ENCODE assay signal across 8 cellular contexts in genomic region chr1:231422798-231423309, GRCh38. TPM values are rescaled to one million over a fixed set of nuclear protein-coding genes. Genes with fewer than 3 reads are reported as not detected.
A peak's percentile ranks its signal among the peaks of the same experiment; 100 is the strongest.
DNase-seq lines count a peak whose midpoint lies in the region; ATAC-seq, FAIRE-seq and TF ChIP-seq lines count a peak whose summit lies in the region.

No MANE protein-coding gene starts in this region.

- H3K4me3 Mint-ChIP-seq in activated naive CD4-positive, alpha-beta T cell treated with anti-CD3 and anti-CD28 coated beads for 36 hours, result peak overlapping the region; percentile 78

- CTCF ChIA-PET in activated naive CD4-positive, alpha-beta T cell treated with anti-CD3 and anti-CD28 coated beads for 36 hours (lab: Charles Lee), result no interaction called here
- CTCF ChIA-PET in GM12878 (lab: Yijun Ruan, JAX), result interaction anchor here (0.8 kb wide), 1 partner anchor 12 kb away, joined by 3 read pairs; no protein-coding TSS in a partner anchor

- H3K4me1 ChIP-seq in GM12878 (ENCODE audit: control insufficient read depth, insufficient read depth, low read length) (no peaks in the 10 kb centered on the region), lung (ENCODE audit: control insufficient read depth in 2 of 2, insufficient read depth in 2 of 2, low read length in 2 of 2) (peaks cover 3 to 13% of the 10 kb centered on the region in 2 donors), upper lobe of left lung (peaks cover 18 to 36% (median 24%) of the 10 kb centered on the region in 4 donors)

- TF ChIP-seq POLR2A in GM12878 (IDR thresholded peaks at IDR 0.05; ENCODE audit: low read depth, low read length), result no peak
- TF ChIP-seq POLR2A in upper lobe of left lung (IDR thresholded peaks at IDR 0.05), result no peak

- POLR2A ChIA-PET in GM12878 (lab: Charles Lee), result no interaction called here

- H3K27ac Mint-ChIP-seq in activated naive CD4-positive, alpha-beta T cell treated with anti-CD3 and anti-CD28 coated beads for 36 hours, result peak overlapping the region; percentile 89

- SMC1A ChIA-PET in GM12878 (lab: Charles Lee; ENCODE audit: uncharacterized antibody, unreplicated experiment), result interaction anchor here (1.1 kb wide), 1 partner anchor 107 kb away, joined by 4 read pairs; no protein-coding TSS in a partner anchor

- RAD21 ChIA-PET in GM12878 (lab: Charles Lee; ENCODE audit: unreplicated experiment), result no interaction called here

- no peak for TF ChIP-seq CTCF in GM12878 (IDR thresholded peaks at IDR 0.05 in 2 of 3, conservative IDR thresholded peaks at IDR 0.05 in 1 of 3; ENCODE audit: control insufficient read depth in 2 of 3, extremely low read depth in 1 of 3, insufficient read depth in 1 of 3, low read depth in 3 of 3, low read length in 3 of 3)
- TF ChIP-seq CTCF in lung (IDR thresholded peaks at IDR 0.05; ENCODE audit: control extremely low read depth, extremely low read depth), result no peak
- no peak for TF ChIP-seq CTCF in upper lobe of left lung (IDR thresholded peaks at IDR 0.05)

- TF ChIP-seq EP300 in GM12878 (IDR thresholded peaks at IDR 0.05; ENCODE audit: borderline replicate concordance in 1 of 2, control insufficient read depth in 1 of 2, low read depth in 2 of 2, low read length in 2 of 2) (no peak), upper lobe of left lung (IDR thresholded peaks at IDR 0.05) (no peak)

- FAIRE-seq in GM12878 (lab: Jason Lieb, UNC), result no peak

- H3K36me3 ChIP-seq in GM12878 (ENCODE audit: control insufficient read depth in 2 of 2, insufficient read depth in 2 of 2, low read length in 1 of 2) (no peaks in the 10 kb centered on the region; a peak in 1 of 4 replicates), lung (ENCODE audit: control insufficient read depth in 2 of 2, insufficient read depth in 2 of 2, low read length in 2 of 2) (no peaks in the 10 kb centered on the region), upper lobe of left lung (no peaks in the 10 kb centered on the region)

- H3K4me2 ChIP-seq in GM12878 (ENCODE audit: control insufficient read depth, insufficient read depth), result peak overlapping the region; percentile 72

- peak overlapping the region; percentile 93 for H2AFZ ChIP-seq in GM12878 (ENCODE audit: control insufficient read depth, low read depth, low read length)

- peak overlapping the region; percentile 76 for H3K9ac ChIP-seq in GM12878 (ENCODE audit: control insufficient read depth, insufficient read depth, low read length)

- H3K4me1 Mint-ChIP-seq in activated naive CD4-positive, alpha-beta T cell treated with anti-CD3 and anti-CD28 coated beads for 36 hours (ENCODE audit: low read depth), result peaks cover 28% of the 10 kb centered on the region

- 36% methylated on average over 8 of the region's 8 CpGs for WGBS in GM12878 (ENCODE audit: insufficient coverage, insufficient replicate concordance, low lambda C conversion rate, missing lambda C conversion rate)
- WGBS in lung, 2 donors, result 36 to 39% methylated on average over 8 of the region's 8 CpGs
- 38 to 43% methylated on average over 8 of the region's 8 CpGs for WGBS in upper lobe of left lung, 2 donors

- no peaks in the 10 kb centered on the region for H3K9me3 Mint-ChIP-seq in activated naive CD4-positive, alpha-beta T cell treated with anti-CD3 and anti-CD28 coated beads for 36 hours

- DNase-seq in activated naive CD4-positive, alpha-beta T cell treated with anti-CD3 and anti-CD28 coated beads for 36 hours, result no peak
- no peak for DNase-seq in activated naive CD4-positive, alpha-beta T cell treated with anti-CD3 and anti-CD28 coated beads, Interleukin-2, amount 50 U/mL, for 16 hours
- DNase-seq in GM12878 (ENCODE audit: low read depth, low spot score) (no peak), lung (ENCODE audit: low spot score) (no peak), upper lobe of left lung (no peak), NCI-H2029 (lab: John Stamatoyannopoulos, UW) (no peak), NCI-H2107 (lab: John Stamatoyannopoulos, UW) (no peak), NCI-H2081 treated with DMSO at 0.1 percent for 48 hours (lab: John Stamatoyannopoulos, UW) (no peak)

- H3K27me3 Mint-ChIP-seq in activated naive CD4-positive, alpha-beta T cell treated with anti-CD3 and anti-CD28 coated beads for 36 hours (ENCODE audit: low read depth), result no peaks in the 10 kb centered on the region

- intact Hi-C loops in activated naive CD4-positive, alpha-beta T cell treated with anti-CD3 and anti-CD28 coated beads for 36 hours (cut with micrococcal nuclease), result loop anchor here (1.0 to 5.0 kb wide), 10 partner anchors 37 to 446 kb away; partner anchors contain the start of genes ARV1, EXOC8, GNPAT and TSNAX
- intact Hi-C loops in GM12878 (cut with micrococcal nuclease; ENCODE audit: unreplicated experiment), result loop anchor here (1.0 to 5.0 kb wide), 2 partner anchors 89 to 105 kb away; partner anchors contain the start of gene TSNAX

- H3K27me3 ChIP-seq in GM12878 (replicated peaks in 1 of 2; ENCODE audit: control insufficient read depth in 2 of 2, insufficient read depth in 2 of 2, low read length in 1 of 2) (no peaks in the 10 kb centered on the region; a peak in 1 of 4 replicates), lung (ENCODE audit: control insufficient read depth, insufficient read depth) (no peaks in the 10 kb centered on the region), upper lobe of left lung (no peaks in the 10 kb centered on the region)

- H3K9me3 ChIP-seq in GM12878 (replicated peaks; ENCODE audit: control insufficient read depth, insufficient read depth, low read length) (no peaks in the 10 kb centered on the region), lung (ENCODE audit: control insufficient read depth in 2 of 2, insufficient read depth in 1 of 2, low read length in 1 of 2) (no peaks in the 10 kb centered on the region), upper lobe of left lung (no peaks in the 10 kb centered on the region)

- BruUV-seq in GM12878 (replicated peaks; lab: Mats Ljungman, UMichigan), result TSS peak; percentile 74

- H3K4me3 ChIP-seq in GM12878 (peak overlapping the region; percentile 66), lung (peak overlapping the region; percentile 66), upper lobe of left lung (peak overlapping the region; percentile 60 to 92 (median 80))

- peak overlapping the region; percentile 78 for H3K27ac ChIP-seq in GM12878 (ENCODE audit: control insufficient read depth, insufficient read depth)
- H3K27ac ChIP-seq in lung (ENCODE audit: low read depth in 1 of 2, low read length in 1 of 2), result peak overlapping the region; percentile 98 to 100
- peak overlapping the region; percentile 95 to 98 (median 96) for H3K27ac ChIP-seq in upper lobe of left lung

- H3K79me2 ChIP-seq in GM12878 (ENCODE audit: control insufficient read depth, insufficient read depth, low read length), result peaks cover 41% of the 10 kb centered on the region

- ATAC-seq in GM12878 (no peak), lung (ENCODE audit: insufficient read depth, low FRiP score) (no peak), upper lobe of left lung (ENCODE audit: low FRiP score in 2 of 2) (no peak)

- peaks cover 4% of the 10 kb centered on the region; the same call in 1 of the 2 replicates for H4K20me1 ChIP-seq in GM12878 (ENCODE audit: control insufficient read depth, insufficient read depth)

- in situ Hi-C loops in GM12878 (cut with MboI), result no loop called here

- peaks cover 7% of the 10 kb centered on the region for H3K36me3 Mint-ChIP-seq in activated naive CD4-positive, alpha-beta T cell treated with anti-CD3 and anti-CD28 coated beads for 36 hours (ENCODE audit: low read depth)

- TF ChIP-seq RAD21 in GM12878 (IDR thresholded peaks at IDR 0.05; ENCODE audit: insufficient read depth, low read depth, low read length), result no peak

TF ChIP-seq in GM12878, 131 proteins besides CTCF, POLR2A, EP300 and RAD21 (continues in another document):
- no peak for TF ChIP-seq MTA3 (IDR thresholded peaks at IDR 0.05; ENCODE audit: borderline replicate concordance, low read length)
- no peak for TF ChIP-seq E4F1 (IDR thresholded peaks at IDR 0.05; ENCODE audit: borderline replicate concordance, partially characterized antibody)
- TF ChIP-seq SMARCA5 (IDR thresholded peaks at IDR 0.05), result no peak
- no peak for TF ChIP-seq YBX1 (IDR thresholded peaks at IDR 0.05)

RNA-seq across cellular contexts. Expression of gene EGLN1, which starts 0.8 kb away (rescaled TPM):
- total RNA-seq in activated naive CD4-positive, alpha-beta T cell treated with anti-CD3 and anti-CD28 coated beads for 36 hours, result 1 to 10 TPM; 9.6 to 9.8 TPM
- total RNA-seq in GM12878 (2013; cell fraction: nucleolus; rRNA removed), result 35.9 and 39.7 TPM in 2 replicates
- total RNA-seq in GM12878 (2014; rRNA removed), result 7.9 and 9.9 TPM in 2 replicates
- total RNA-seq in GM12878 (2014; rRNA removed; fragmentation: Illumina TruSeq; extraction: Trizol), result 12.8 and 14.7 TPM in 2 replicates
- total RNA-seq in GM12878 (2021), result 9.2 and 10.5 TPM in 2 replicates
- 10.1 TPM for polyA plus RNA-seq in GM12878 (2011; ENCODE audit: low read depth)
- 46.6 and 88.5 TPM in 2 replicates for polyA plus RNA-seq in GM12878 (2011; rRNA removed)
- 11.0 and 14.0 TPM in 2 replicates for polyA plus RNA-seq in GM12878 (2011; cell fraction: cytosol; rRNA removed)
- polyA plus RNA-seq in GM12878 (2011; cell fraction: nucleus; rRNA removed), result 9.6 and 10.5 TPM in 2 replicates
- 24.3 and 32.6 TPM in 2 replicates for polyA plus RNA-seq in GM12878 (2012)
- polyA plus RNA-seq in GM12878 (2014; fragmentation: Illumina TruSeq; extraction: Trizol), result 15.8 and 15.9 TPM in 2 replicates
- 1 to 10 TPM; 2.4 to 3.0 TPM for polyA plus RNA-seq in GM12878 (2014; fragmentation: Nextera tagmentation; extraction: Ambion mirVana)
- 8.8 and 9.8 TPM in 2 replicates for polyA plus RNA-seq in GM12878 (2014; rRNA removed)
- 1 to 10 TPM; 3.1 to 8.6 TPM for polyA plus RNA-seq in GM12878 (2016; fragmentation: Nextera tagmentation; extraction: Ambion mirVana)
- 31.5 and 48.0 TPM in 2 replicates for polyA minus RNA-seq in GM12878 (2011; rRNA and poly(A)+ RNA removed)
- 12.8 and 18.7 TPM in 2 replicates for polyA minus RNA-seq in GM12878 (2011; cell fraction: cytosol; rRNA and poly(A)+ RNA removed)
- 12.1 and 18.6 TPM in 2 replicates for polyA minus RNA-seq in GM12878 (2011; cell fraction: nucleus; rRNA and poly(A)+ RNA removed)
- total RNA-seq in lung, result 10 to 100 TPM; 19.3 to 45.1 TPM
- 10 to 100 TPM in 1 of 2 donors, 1 to 10 TPM in 1; 4.5 to 13.4 TPM for polyA plus RNA-seq in lung
- 10 to 100 TPM; 19.9 to 30.4 (median 22.8) TPM for total RNA-seq in upper lobe of left lung
